In genomic region chr19:58386576-58387337, GRCh38 we compare ENCODE assay signal across 8 cellular contexts. TPM values are rescaled to one million over a fixed set of nuclear protein-coding genes. Genes with fewer than 3 reads are reported as not detected.
DNase-seq lines count a peak whose midpoint lies in the region; ATAC-seq and TF ChIP-seq lines count a peak whose summit lies in the region.

RPS5 (plus strand) TSS chr19:58387269; CDS start chr19:58388138, 869 bp downstream.

- H3K36me3 ChIP-seq in BE2C (peaks cover 45% of the 10 kb centered on the region), colonic mucosa (peaks cover 7% of the 10 kb centered on the region)

- H3K9me3 ChIP-seq in BE2C (no peaks in the 10 kb centered on the region), colonic mucosa (no peaks in the 10 kb centered on the region)

- no peaks in the 10 kb centered on the region for H3K27me3 ChIP-seq in BE2C
- no peaks in the 10 kb centered on the region for H3K27me3 ChIP-seq in colonic mucosa
- H3K27me3 ChIP-seq in layer of hippocampus (ENCODE audit: control insufficient read depth, insufficient read depth, low read length): no peaks in the 10 kb centered on the region

- intact Hi-C loops in colonic mucosa (cut with DNase I): no loop called here

- H3K4me1 ChIP-seq in BE2C (peaks cover 7% of the 10 kb centered on the region), colonic mucosa (peaks cover 6% of the 10 kb centered on the region)

- TF ChIP-seq CTCF in BE2C (IDR thresholded peaks at IDR 0.05; ENCODE audit: low read depth, low read length): no peak
- no peak for TF ChIP-seq CTCF in colonic mucosa (IDR thresholded peaks at IDR 0.05)

- ATAC-seq in HG03460 (IDR thresholded peaks at IDR 0.05; ENCODE audit: unreplicated experiment): peak; percentile 84

- H3K27ac ChIP-seq in colonic mucosa (peak within 1 kb of the TSS; percentile 94), layer of hippocampus (ENCODE audit: low read depth, low read length) (peak within 1 kb of the TSS; percentile 98)

- DNase-seq in BE2C (peak; percentile 96), GM19240 (ENCODE audit: insufficient read length, low spot score) (peak; percentile 99), NCI-H526 (lab: John Stamatoyannopoulos, UW) (peak; percentile 98), colonic mucosa (peak; percentile 98)
- DNase-seq in activated CD4-positive, alpha-beta T cell treated with anti-CD3 and anti-CD28 coated beads for 48 hours: peak; percentile 97
- peak; percentile 89 to 96 for DNase-seq in stimulated activated CD4-positive, alpha-beta T cell treated with anti-CD3 and anti-CD28 coated beads, Interleukin-1b, Interleukin-23, amount 100 ng/mL, for 4 hours (ENCODE audit: low read depth in 2 of 2)

- peak within 1 kb of the TSS; percentile 85 to 91 for H3K9ac ChIP-seq in colonic mucosa (ENCODE audit: low read depth in 2 of 2, low read length in 2 of 2)

- H3K4me3 ChIP-seq in BE2C (ENCODE audit: low read depth, low read length) (peak within 1 kb of the TSS; percentile 100), colonic mucosa (peak within 1 kb of the TSS; percentile 85)

RNA-seq across cellular contexts. Expression of gene RPS5, which starts in this region (rescaled TPM):
- polyA plus RNA-seq in BE2C (2012; ENCODE audit: insufficient read depth, insufficient read length, low read depth): 2,664 TPM
- total RNA-seq in colonic mucosa: 100 to 1,000 TPM; 781 to 884 TPM

Comparison
In these comparisons a context has a peak if more than half of its experiments do, and no peak if none do; other contexts are left out.
1. Peak in every context shown above with its lines: DNase-seq, ATAC-seq, H3K4me3 ChIP-seq and H3K27ac ChIP-seq.